ENCODE assay signal across 16 cellular contexts in the genomic region with DNA sequence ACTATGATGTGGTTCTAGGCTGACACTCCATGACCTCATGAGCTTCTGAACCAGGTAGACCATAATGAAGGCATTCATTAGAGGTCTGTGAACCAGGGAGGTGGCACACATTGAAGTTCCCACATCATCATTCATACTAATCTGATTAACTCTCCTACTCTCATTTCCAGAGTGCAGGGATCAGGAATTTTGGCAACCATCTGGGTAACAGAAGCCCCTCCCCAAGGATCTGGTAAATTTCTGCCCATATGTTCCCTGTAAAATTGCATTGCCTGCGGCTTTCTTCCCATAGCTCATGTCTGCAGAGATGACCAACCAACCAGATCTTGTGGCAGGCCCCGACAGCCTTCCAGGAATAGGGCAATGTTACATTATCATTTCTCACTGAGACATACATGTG.
"Had no signal": no experiment of that assay in that cellular context is flagged by ENCODE, and none has a peak within 500 bp of the region (broad histone marks: within the 10 kb centered on the region; RNA-seq: fewer than 3 reads in every experiment).

No MANE protein-coding gene starts in this region.

- H3K4me3 Mint-ChIP-seq: dendritic cell treated with granulocyte-macrophage colony-stimulating factor and Interleukin-4, amounts not matched to agents 40 ng/mL and 50 ng/mL, for 4 days; effector memory CD8-positive, alpha-beta T cell; naive thymus-derived CD4-positive, alpha-beta T cell; nephron progenitor cell; stimulated activated naive B cell treated with anti-CD40 and anti-IgM and Interleukin-4, amounts not matched to agents 10 μg/mL and 1 μg/mL and 100 μg/mL, for 72 hours; type B pancreatic cell had no signal

- H3K4me1 Mint-ChIP-seq: naive thymus-derived CD4-positive, alpha-beta T cell; nephron progenitor cell had no signal

- H3K27me3 Mint-ChIP-seq: dendritic cell treated with granulocyte-macrophage colony-stimulating factor and Interleukin-4, amounts not matched to agents 40 ng/mL and 50 ng/mL, for 4 days; effector memory CD8-positive, alpha-beta T cell had no signal

- H3K9me3 Mint-ChIP-seq: nephron progenitor cell; stimulated activated naive B cell treated with anti-CD40 and anti-IgM and Interleukin-4, amounts not matched to agents 10 μg/mL and 1 μg/mL and 100 μg/mL, for 72 hours; type B pancreatic cell had no signal

- H3K27ac Mint-ChIP-seq: dendritic cell treated with granulocyte-macrophage colony-stimulating factor and Interleukin-4, amounts not matched to agents 40 ng/mL and 50 ng/mL, for 4 days; effector memory CD8-positive, alpha-beta T cell; naive thymus-derived CD4-positive, alpha-beta T cell; nephron progenitor cell; stimulated activated naive B cell treated with anti-CD40 and anti-IgM and Interleukin-4, amounts not matched to agents 10 μg/mL and 1 μg/mL and 100 μg/mL, for 72 hours; type B pancreatic cell had no signal

- ATAC-seq: effector memory CD8-positive, alpha-beta T cell; gastrocnemius medialis; left lobe of liver; naive thymus-derived CD4-positive, alpha-beta T cell; stimulated activated naive B cell treated with anti-CD40 and anti-IgM and Interleukin-4, amounts not matched to agents 10 μg/mL and 1 μg/mL and 100 μg/mL, for 72 hours had no signal

- DNase-seq: effector memory CD8-positive, alpha-beta T cell; gastrocnemius medialis; islet precursor cell; mammary epithelial cell; naive thymus-derived CD4-positive, alpha-beta T cell; nephron progenitor cell; sigmoid colon; stimulated activated CD4-positive, alpha-beta T cell treated with anti-CD3 and anti-CD28 coated beads, Interleukin-2, amount 100 ng/mL, for 24 hours; stimulated activated CD4-positive, alpha-beta T cell treated with anti-CD3 and anti-CD28 coated beads, Interleukin-4, amount 100 ng/mL, for 4 hours; stimulated activated naive B cell treated with anti-CD40 and anti-IgM and Interleukin-4, amounts not matched to agents 10 μg/mL and 1 μg/mL and 100 μg/mL, for 72 hours; stomach; substantia nigra; uterus had no signal
